8 cellular contexts compared by ENCODE assay signal in genomic region chr3:64188810-64189560, GRCh38. TPM values are rescaled to one million over a fixed set of nuclear protein-coding genes. Genes with fewer than 3 reads are reported as not detected.
DNase-seq lines count a peak whose midpoint lies in the region; ATAC-seq and TF ChIP-seq lines count a peak whose summit lies in the region.

No MANE protein-coding gene starts in this region.

- H3K36me3 ChIP-seq in heart right ventricle (no peaks in the 10 kb centered on the region), neural progenitor cell (no peaks in the 10 kb centered on the region), Karpas-422 (ENCODE audit: insufficient read depth, low read length) (no peaks in the 10 kb centered on the region)

- no peak overlapping the region for H3K27ac Mint-ChIP-seq in neural progenitor cell

- H2AFZ ChIP-seq in neural progenitor cell (replicated peaks) (no peak overlapping the region), Karpas-422 (ENCODE audit: low read length) (no peak overlapping the region)

- H3F3A ChIP-seq in neural progenitor cell (ENCODE audit: low read depth) = no peaks in the 10 kb centered on the region

- H3K4me3 Mint-ChIP-seq in neural progenitor cell = no peak overlapping the region

- H3K4me3 ChIP-seq in heart right ventricle (no peak overlapping the region), neural progenitor cell (no peak overlapping the region), Karpas-422 (ENCODE audit: low read length) (no peak overlapping the region)

- peaks cover 38% of the 10 kb centered on the region for H3K4me1 Mint-ChIP-seq in neural progenitor cell

- H3K79me2 ChIP-seq in neural progenitor cell (ENCODE audit: low read depth) = no peaks in the 10 kb centered on the region
- H3K79me2 ChIP-seq in Karpas-422 (ENCODE audit: low read length) = no peaks in the 10 kb centered on the region

- peak overlapping the region in 8 of 10 donors; percentile 3 to 85 (median 75) for H3K27ac ChIP-seq in heart right ventricle
- H3K27ac ChIP-seq in neural progenitor cell = no peak overlapping the region
- H3K27ac ChIP-seq in Karpas-422 (ENCODE audit: low read length) = no peak overlapping the region

- peaks cover 7% of the 10 kb centered on the region for H3K36me3 Mint-ChIP-seq in neural progenitor cell

- H3K4me2 ChIP-seq in neural progenitor cell = no peak overlapping the region
- no peak overlapping the region for H3K4me2 ChIP-seq in Karpas-422 (ENCODE audit: low read depth, low read length, poor library complexity, severe bottlenecking)

- peaks cover 6% of the 10 kb centered on the region for H3K27me3 Mint-ChIP-seq in neural progenitor cell (ENCODE audit: insufficient read depth, low read depth)

- TF ChIP-seq CTCF in heart right ventricle (IDR thresholded peaks at IDR 0.05) = no peak
- no peak for TF ChIP-seq CTCF in neural progenitor cell (IDR thresholded peaks at IDR 0.05)

- H4K20me1 ChIP-seq in neural progenitor cell (ENCODE audit: low read depth) = no peaks in the 10 kb centered on the region
- H4K20me1 ChIP-seq in Karpas-422 (ENCODE audit: insufficient read depth, low read depth, low read length) = no peaks in the 10 kb centered on the region

- H3K9me2 ChIP-seq in Karpas-422 (replicated peaks; ENCODE audit: insufficient read depth, low read length) = no peaks in the 10 kb centered on the region

- WGBS in heart right ventricle, 2 donors = 28 to 32% methylated on average over 7 of the region's 7 CpGs

- H3K9me3 ChIP-seq in heart right ventricle = peaks cover 0 to 6% (median 0%) of the 10 kb centered on the region in 11 donors
- no peaks in the 10 kb centered on the region for H3K9me3 ChIP-seq in neural progenitor cell (ENCODE audit: low read depth)
- no peaks in the 10 kb centered on the region for H3K9me3 ChIP-seq in Karpas-422 (ENCODE audit: low read length)

- peaks cover 11% of the 10 kb centered on the region for H3K9me3 Mint-ChIP-seq in neural progenitor cell

- H3K4me1 ChIP-seq in heart right ventricle (peaks cover 23 to 86% (median 58%) of the 10 kb centered on the region in 9 donors), neural progenitor cell (peaks cover 10% of the 10 kb centered on the region), Karpas-422 (ENCODE audit: low read length) (no peaks in the 10 kb centered on the region)

- peak; percentile 95 for DNase-seq in ELR (ENCODE audit: low read depth)
- peak; percentile 25 for DNase-seq in T1000 (lab: John Stamatoyannopoulos, UW)
- peak in 1 of 2 donors; percentile 57 for DNase-seq in heart right ventricle
- DNase-seq in putamen (ENCODE audit: low spot score) = peak; percentile 50
- DNase-seq in neural progenitor cell (ENCODE audit: low spot score) = no peak
- no peak for DNase-seq in stimulated activated CD4-positive, alpha-beta T cell treated with anti-CD3 and anti-CD28 coated beads, Interleukin-1b, Interleukin-23, amount 100 ng/mL, for 48 hours
- DNase-seq in Karpas-422 = no peak

- H3K27me3 ChIP-seq in heart right ventricle = no peaks in the 10 kb centered on the region
- no peaks in the 10 kb centered on the region for H3K27me3 ChIP-seq in neural progenitor cell
- no peaks in the 10 kb centered on the region for H3K27me3 ChIP-seq in Karpas-422 (ENCODE audit: low read length)

- intact Hi-C loops in heart right ventricle (cut with DNase I) = loop anchor here in 5 of 10 donors (5.0 to 10.0 kb wide), 5 partner anchors 37 to 206 kb away; no protein-coding TSS in a partner anchor

- H3K9ac ChIP-seq in neural progenitor cell = no peak overlapping the region
- H3K9ac ChIP-seq in Karpas-422 (ENCODE audit: low read length) = no peak overlapping the region

- ATAC-seq in heart right ventricle (peak; percentile 56 to 81 (median 69)), GM21526 (IDR thresholded peaks at IDR 0.05; ENCODE audit: low FRiP score, unreplicated experiment) (no peak)

RNA-seq across cellular contexts. Expression of gene PRICKLE2, which starts 36.3 kb away (rescaled TPM):
- total RNA-seq in heart right ventricle (10 to 100 TPM in 4 of 10 donors, 1 to 10 TPM in 6; 6.4 to 12.2 (median 8.4) TPM), neural progenitor cell (ENCODE audit: low replicate concordance) (10.7 and 11.5 TPM in 2 replicates)
- 1 to 10 TPM; 1.8 to 1.9 TPM for polyA plus RNA-seq in heart right ventricle
- 0.11 TPM in 1 of 2 replicates, not detected in the other for total RNA-seq in Karpas-422 (2014; rRNA removed; shearing (Covaris generic); ENCODE audit: low replicate concordance)

Comparison
In these comparisons a context has a peak if more than half of its experiments do, and no peak if none do; other contexts are left out.
1. DNase-seq: peak in ELR (single experiment), T1000 (single experiment) and putamen (single experiment); none in neural progenitor cell (single experiment), stimulated activated CD4-positive, alpha-beta T cell treated with anti-CD3 and anti-CD28 coated beads, Interleukin-1b, Interleukin-23, amount 100 ng/mL, for 48 hours (single experiment) and Karpas-422 (single experiment).
2. H3K27ac ChIP-seq: peak in heart right ventricle (8 of 10); none in neural progenitor cell (single experiment) and Karpas-422 (single experiment).